28 cellular contexts compared by ENCODE assay signal in the genomic region with DNA sequence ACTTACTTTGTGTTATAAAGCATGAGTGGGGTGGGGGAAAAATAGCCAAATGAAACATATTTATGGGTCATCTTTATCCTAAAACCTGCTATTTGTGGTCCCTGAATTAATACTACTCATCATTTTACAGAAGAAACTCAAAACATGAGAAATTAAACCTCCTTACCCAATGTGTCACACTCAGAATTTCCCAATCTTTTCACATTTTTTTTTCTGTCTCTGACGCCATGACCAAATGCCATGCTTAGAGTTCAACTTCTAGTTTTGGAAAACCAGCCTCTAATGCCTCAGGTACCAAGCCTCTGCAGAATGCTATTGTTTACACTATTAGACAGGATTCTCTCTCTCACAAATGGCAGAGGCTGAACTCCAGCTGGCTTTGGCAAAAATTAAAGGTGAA.
"Had no signal": no experiment of that assay in that cellular context is flagged by ENCODE, and none has a peak within 500 bp of the region (broad histone marks: within the 10 kb centered on the region; RNA-seq: fewer than 3 reads in every experiment).

No MANE protein-coding gene starts in this region.

- H3K27ac ChIP-seq: body of pancreas, gastrocnemius medialis, hepatocyte, right atrium auricular region, stomach, thyroid gland, WERI-Rb-1 had no signal

- H2AFZ ChIP-seq: hepatocyte had no signal

- ATAC-seq: activated CD4-positive, CD25-positive, alpha-beta regulatory T cell treated with anti-CD3 and anti-CD28 coated beads, Interleukin-2, amount 50 U/mL, for 24 hours; body of pancreas; gastrocnemius medialis; naive thymus-derived CD8-positive, alpha-beta T cell; stimulated activated naive B cell treated with anti-CD40 and anti-IgM and Interleukin-4, amounts not matched to agents 10 μg/mL and 1 μg/mL and 100 μg/mL, for 72 hours had no signal

- H3K9me3 ChIP-seq: adrenal gland, body of pancreas, gastrocnemius medialis, right atrium auricular region, stomach, thyroid gland, upper lobe of left lung had no signal

- H3K4me1 ChIP-seq: adrenal gland, body of pancreas, gastrocnemius medialis, right atrium auricular region, stomach, upper lobe of left lung had no signal

- H3K36me3 ChIP-seq: adrenal gland, gastrocnemius medialis, right atrium auricular region, stomach, thyroid gland, upper lobe of left lung, WERI-Rb-1 had no signal

- H3K4me3 ChIP-seq: adrenal gland, body of pancreas, coronary artery, dorsolateral prefrontal cortex, gastrocnemius medialis, hepatocyte, right atrium auricular region, stomach, thyroid gland, upper lobe of left lung had no signal

- DNase-seq: activated CD4-positive, alpha-beta T cell treated with anti-CD3 and anti-CD28 coated beads for 48 hours; activated CD4-positive, alpha-beta T cell treated with anti-CD3 and anti-CD28 coated beads, Interleukin-2, amount 50 U/mL, for 48 hours; activated CD8-positive, alpha-beta memory T cell treated with anti-CD3 and anti-CD28 coated beads for 24 hours; activated effector memory CD4-positive, alpha-beta T cell treated with Interleukin-2 at 50 U/mL for 16 hours; activated naive CD4-positive, alpha-beta T cell treated with anti-CD3 and anti-CD28 coated beads for 36 hours; activated naive CD8-positive, alpha-beta T cell treated with anti-CD3 and anti-CD28 coated beads for 36 hours; adrenal gland; aorta; body of pancreas; cerebellar nuclear complex; dorsolateral prefrontal cortex; effector memory CD4-positive, alpha-beta T cell; gastrocnemius medialis; glutamatergic neuron; islet precursor cell; naive thymus-derived CD8-positive, alpha-beta T cell; stimulated activated CD4-positive, alpha-beta T cell treated with anti-CD3 and anti-CD28 coated beads, Interleukin-15, amount 100 ng/mL, for 24 hours; stimulated activated CD4-positive, alpha-beta T cell treated with anti-CD3 and anti-CD28 coated beads, Interleukin-2, amount 100 ng/mL, for 24 hours; stimulated activated naive B cell treated with anti-CD40 and anti-IgM and Interleukin-4, amounts not matched to agents 10 μg/mL and 1 μg/mL and 100 μg/mL, for 72 hours; stomach; T-helper 9 cell; thyroid gland; upper lobe of left lung; WERI-Rb-1 had no signal

- H3K4me2 ChIP-seq: hepatocyte had no signal

- H3K27me3 ChIP-seq: adrenal gland, body of pancreas, dorsolateral prefrontal cortex, gastrocnemius medialis, hepatocyte, right atrium auricular region, stomach, thyroid gland, upper lobe of left lung had no signal

- H3K79me2 ChIP-seq: hepatocyte had no signal
